Comparison of ENCODE assay signal across 9 cellular contexts in the genomic region with DNA sequence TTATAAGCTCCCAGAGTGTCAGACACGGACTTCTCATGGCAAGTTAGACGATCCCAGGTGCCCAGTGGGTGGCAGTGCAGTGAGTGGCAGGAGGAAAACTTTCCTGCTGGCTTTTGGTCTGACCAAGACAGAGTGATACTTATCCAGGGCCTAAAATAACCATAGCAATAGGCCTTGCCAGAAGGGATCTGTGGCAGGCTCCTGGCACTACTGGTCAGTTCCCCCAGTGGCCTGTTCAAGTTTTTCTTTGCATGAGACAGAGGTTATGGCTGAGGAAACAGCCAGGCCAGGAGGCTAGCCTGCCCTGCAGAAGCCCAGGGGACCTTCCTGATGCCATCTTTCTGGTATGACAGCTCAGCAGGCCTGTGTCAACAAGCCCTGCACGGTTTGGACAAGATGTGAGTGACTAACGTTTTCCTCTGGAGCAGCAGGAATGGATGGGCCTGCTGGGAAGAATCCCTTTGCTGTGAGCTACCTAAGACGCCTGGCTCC. TPM values are rescaled to one million over a fixed set of nuclear protein-coding genes. Genes with fewer than 3 reads are reported as not detected.
A peak's percentile ranks its signal among the peaks of the same experiment; 100 is the strongest.
DNase-seq lines count a peak whose midpoint lies in the region; ATAC-seq and TF ChIP-seq lines count a peak whose summit lies in the region.
"Had no signal": no experiment of that assay in that cellular context is flagged by ENCODE, and none has a peak within 500 bp of the region (broad histone marks: within the 10 kb centered on the region; RNA-seq: fewer than 3 reads in every experiment).

No MANE protein-coding gene starts in this region.

- DNase-seq in GM04503 (ENCODE audit: low read depth) (peak; percentile 85), NCI-H69 (lab: John Stamatoyannopoulos, UW) (peak; percentile 96), esophagus squamous epithelium (lab: John Stamatoyannopoulos, UW) (no peak), retinal pigment epithelial cell (ENCODE audit: low read depth) (no peak), G401 (ENCODE audit: low spot score) (no peak)
- DNase-seq in activated naive CD4-positive, alpha-beta T cell treated with anti-CD3 and anti-CD28 coated beads, Interleukin-2, amount 50 U/mL, for 72 hours (ENCODE audit: low spot score in 2 of 2) = no peak

- intact Hi-C loops in esophagus squamous epithelium (cut with DNase I) = no loop called here

- no peaks in the 10 kb centered on the region for H3K9me3 Mint-ChIP-seq in activated naive CD4-positive, alpha-beta T cell treated with anti-CD3 and anti-CD28 coated beads, Interleukin-2, amount 50 U/mL, for 72 hours
- H3K9me3 Mint-ChIP-seq: type B pancreatic cell had no signal

- no peak overlapping the region for H3K27ac Mint-ChIP-seq in activated naive CD4-positive, alpha-beta T cell treated with anti-CD3 and anti-CD28 coated beads, Interleukin-2, amount 50 U/mL, for 72 hours
- H3K27ac Mint-ChIP-seq: type B pancreatic cell had no signal

- WGBS in esophagus squamous epithelium, 2 donors = 24 to 28% methylated on average over 5 of the region's 5 CpGs

- H3K27ac ChIP-seq in esophagus squamous epithelium = peak overlapping the region in 3 of 4 donors; percentile 11 to 49 (median 34)

- in situ Hi-C loops in G401 (cut with HindIII; ENCODE audit: low sequenced_read_pairs) = no loop called here

- H3K4me1 ChIP-seq in esophagus squamous epithelium = peaks cover 4 to 40% (median 11%) of the 10 kb centered on the region in 3 donors

- no peaks in the 10 kb centered on the region for H3K9me3 ChIP-seq in esophagus squamous epithelium

- no peak for TF ChIP-seq CTCF in esophagus squamous epithelium (IDR thresholded peaks at IDR 0.05)
- TF ChIP-seq CTCF in retinal pigment epithelial cell (conservative IDR thresholded peaks at IDR 0.05; ENCODE audit: low read depth, low read length) = peak; percentile 12

- H3K27me3 ChIP-seq in esophagus squamous epithelium = no peaks in the 10 kb centered on the region

- H3K36me3 ChIP-seq in esophagus squamous epithelium = no peaks in the 10 kb centered on the region

- ATAC-seq in HG02973 (IDR thresholded peaks at IDR 0.05; ENCODE audit: unreplicated experiment) = no peak
- ATAC-seq in activated naive CD4-positive, alpha-beta T cell treated with anti-CD3 and anti-CD28 coated beads, Interleukin-2, amount 50 U/mL, for 72 hours = no peak
- no peak for ATAC-seq in HG03159 (IDR thresholded peaks at IDR 0.05; ENCODE audit: unreplicated experiment)

- H3K36me3 Mint-ChIP-seq in activated naive CD4-positive, alpha-beta T cell treated with anti-CD3 and anti-CD28 coated beads, Interleukin-2, amount 50 U/mL, for 72 hours = no peaks in the 10 kb centered on the region
- H3K36me3 Mint-ChIP-seq: type B pancreatic cell had no signal

- no peak overlapping the region for H3K4me3 ChIP-seq in esophagus squamous epithelium
- H3K4me3 ChIP-seq in retinal pigment epithelial cell (ENCODE audit: low read length) = no peak overlapping the region

- TF ChIP-seq POLR2A in esophagus squamous epithelium (IDR thresholded peaks at IDR 0.05) = no peak

RNA-seq across cellular contexts. Expression of gene SCG5, which starts 17.9 kb away (rescaled TPM):
- total RNA-seq in esophagus squamous epithelium = 1 to 10 TPM in 1 of 4 donors, not detected in 3; 1.1 TPM
- 0.18 TPM in 1 of 2 replicates, not detected in the other for total RNA-seq in G401 (2014; rRNA removed; shearing (Covaris generic))
- total RNA-seq in activated naive CD4-positive, alpha-beta T cell treated with anti-CD3 and anti-CD28 coated beads, Interleukin-2, amount 50 U/mL, for 72 hours = 1 to 10 TPM; 2.0 to 3.7 TPM

RNA-seq across cellular contexts. Expression of gene ARHGAP11A, which starts 44.1 kb away (rescaled TPM):
- 10 to 100 TPM in 2 of 4 donors, 1 to 10 TPM in 2; 4.7 to 17.4 (median 8.1) TPM for total RNA-seq in esophagus squamous epithelium
- total RNA-seq in G401 (2014; rRNA removed; shearing (Covaris generic)) = 29.0 and 44.1 TPM in 2 replicates
- 100 to 1,000 TPM; 133 to 148 TPM for total RNA-seq in activated naive CD4-positive, alpha-beta T cell treated with anti-CD3 and anti-CD28 coated beads, Interleukin-2, amount 50 U/mL, for 72 hours

RNA-seq across cellular contexts. Expression of gene GREM1, which starts 58.4 kb away (rescaled TPM):
- 10 to 100 TPM in 1 of 4 donors, 1 to 10 TPM in 2, under 1 TPM in 1; 0.30 to 11.6 (median 6.4) TPM for total RNA-seq in esophagus squamous epithelium
- 0.75 and 1.0 TPM in 2 replicates for total RNA-seq in G401 (2014; rRNA removed; shearing (Covaris generic))
- total RNA-seq in activated naive CD4-positive, alpha-beta T cell treated with anti-CD3 and anti-CD28 coated beads, Interleukin-2, amount 50 U/mL, for 72 hours = not detected

Comparison
In these comparisons a context has a peak if more than half of its experiments do, and no peak if none do; other contexts are left out.
1. DNase-seq: peak in GM04503 (single experiment) and NCI-H69 (single experiment); none in esophagus squamous epithelium (single experiment), retinal pigment epithelial cell (single experiment), G401 (single experiment) and activated naive CD4-positive, alpha-beta T cell treated with anti-CD3 and anti-CD28 coated beads, Interleukin-2, amount 50 U/mL, for 72 hours (0 of 2).